ENCODE assay signal across 8 cellular contexts in genomic region chr19:39407394-39407643, GRCh38. TPM values are rescaled to one million over a fixed set of nuclear protein-coding genes. Genes with fewer than 3 reads are reported as not detected.
DNase-seq lines count a peak whose midpoint lies in the region; ATAC-seq and TF ChIP-seq lines count a peak whose summit lies in the region.

No MANE protein-coding gene starts in this region.

- H3K27ac ChIP-seq in WERI-Rb-1, result no peak overlapping the region
- peak overlapping the region; percentile 98 to 100 (median 100) for H3K27ac ChIP-seq in gastrocnemius medialis

- no peaks in the 10 kb centered on the region for H3K27me3 ChIP-seq in WERI-Rb-1 (ENCODE audit: insufficient read depth, low read depth, severe bottlenecking)
- no peaks in the 10 kb centered on the region for H3K27me3 ChIP-seq in gastrocnemius medialis

- TF ChIP-seq CTCF in GM12875 (IDR thresholded peaks at IDR 0.05; ENCODE audit: borderline replicate concordance, insufficient read depth, low read depth, low read length) (no peak), WERI-Rb-1 (IDR thresholded peaks at IDR 0.05; ENCODE audit: low read depth, low read length) (no peak), foreskin fibroblast (IDR thresholded peaks at IDR 0.05; ENCODE audit: low read depth, low read length) (no peak), gastrocnemius medialis (IDR thresholded peaks at IDR 0.05 in 4 of 5, conservative IDR thresholded peaks at IDR 0.05 in 1 of 5) (no peak)

- DNase-seq in WERI-Rb-1 (no peak), foreskin fibroblast (no peak), gastrocnemius medialis (no peak), OCI-M2 (lab: John Stamatoyannopoulos, UW; ENCODE audit: unreplicated experiment) (no peak), NCI-H82 treated with DMSO at 0.1 percent for 48 hours (lab: John Stamatoyannopoulos, UW; ENCODE audit: unreplicated experiment) (no peak)

- peak overlapping the region; percentile 95 for H3K4me3 ChIP-seq in GM12875 (ENCODE audit: low read depth, low read length)
- H3K4me3 ChIP-seq in WERI-Rb-1 (ENCODE audit: low read depth, low read length), result peak overlapping the region; percentile 74
- H3K4me3 ChIP-seq in foreskin fibroblast (ENCODE audit: low read depth in 1 of 2, low read length in 2 of 2), result peak overlapping the region; percentile 73 to 95
- H3K4me3 ChIP-seq in gastrocnemius medialis, result peak overlapping the region; percentile 80 to 99 (median 94)

- in situ Hi-C loops in gastrocnemius medialis (cut with MboI; ENCODE audit: low sequenced_read_pairs in 4 of 4), result no loop called here

- no peaks in the 10 kb centered on the region for H3K36me3 ChIP-seq in WERI-Rb-1
- H3K36me3 ChIP-seq in gastrocnemius medialis, result peaks cover 6 to 23% of the 10 kb centered on the region in 2 donors

- TF ChIP-seq POLR2A in gastrocnemius medialis (IDR thresholded peaks at IDR 0.05), result no peak

- H3K9me3 ChIP-seq in WERI-Rb-1 (ENCODE audit: severe bottlenecking) (no peaks in the 10 kb centered on the region), gastrocnemius medialis (no peaks in the 10 kb centered on the region)

- H3K4me1 ChIP-seq in gastrocnemius medialis, result peaks cover 32 to 47% of the 10 kb centered on the region in 2 donors

- no peak for ATAC-seq in gastrocnemius medialis
- ATAC-seq in HG03039 (IDR thresholded peaks at IDR 0.05; ENCODE audit: unreplicated experiment), result no peak
- no peak for ATAC-seq in HG03196 (IDR thresholded peaks at IDR 0.05; ENCODE audit: unreplicated experiment)

- intact Hi-C loops in gastrocnemius medialis (cut with DNase I; ENCODE audit: low total_unique reads), result loop anchor here (10.0 kb wide), 5 partner anchors 573 to 1033 kb away; partner anchors contain the start of genes AKT2, ECH1, PSMD8 and SERTAD1

RNA-seq across cellular contexts. Expression of gene ZFP36, which starts 0.7 kb away (rescaled TPM):
- 100 to 1,000 TPM in 2 of 4 donors, 10 to 100 TPM in 2; 72.2 to 202 (median 132) TPM for total RNA-seq in gastrocnemius medialis

RNA-seq across cellular contexts. Expression of gene PLEKHG2, which starts 5.2 kb away (rescaled TPM):
- 1 to 10 TPM; 1.3 to 3.6 (median 3.3) TPM for total RNA-seq in gastrocnemius medialis

RNA-seq across cellular contexts. Expression of gene MED29, which starts 16.1 kb away (rescaled TPM):
- total RNA-seq in gastrocnemius medialis, result 10 to 100 TPM; 25.5 to 48.1 (median 37.7) TPM

RNA-seq across cellular contexts. Expression of gene PAF1, which starts 16.4 kb away (rescaled TPM):
- 10 to 100 TPM; 48.1 to 65.3 (median 50.2) TPM for total RNA-seq in gastrocnemius medialis

RNA-seq across cellular contexts. Expression of gene RPS16, which starts 28.4 kb away (rescaled TPM):
- 1,000 to 10,000 TPM; 1,066 to 1,636 (median 1,467) TPM for total RNA-seq in gastrocnemius medialis
